ENCODE assay signal across 22 cellular contexts in the genomic region with DNA sequence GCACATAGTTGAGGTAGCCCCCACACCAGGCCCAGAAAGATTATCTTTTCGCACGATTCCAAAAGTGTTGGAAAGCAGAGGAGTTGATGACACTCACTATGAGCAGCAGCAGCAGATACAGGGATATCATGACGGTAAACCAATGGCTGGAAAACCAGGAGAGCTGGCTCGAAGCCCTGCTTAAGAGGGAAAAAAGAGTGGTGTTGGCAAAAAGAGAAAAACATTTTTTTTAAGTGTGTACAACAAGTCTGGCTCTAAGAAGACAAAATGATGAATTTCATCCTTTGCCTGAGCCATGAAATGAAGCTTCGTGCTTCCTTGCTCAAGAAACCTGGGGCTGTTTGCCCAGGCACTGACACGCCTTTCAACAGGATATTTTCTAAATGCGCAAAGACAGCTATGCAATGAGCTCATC. TPM values are rescaled to one million over a fixed set of nuclear protein-coding genes. Genes with fewer than 3 reads are reported as not detected.
A peak's percentile ranks its signal among the peaks of the same experiment; 100 is the strongest.
DNase-seq lines count a peak whose midpoint lies in the region; ATAC-seq and TF ChIP-seq lines count a peak whose summit lies in the region.
"Had no signal": no experiment of that assay in that cellular context is flagged by ENCODE, and none has a peak within 500 bp of the region (broad histone marks: within the 10 kb centered on the region; RNA-seq: fewer than 3 reads in every experiment).

No MANE protein-coding gene starts in this region.

- intact Hi-C loops in left colon (cut with DNase I, micrococcal nuclease) (no loop called here), psoas muscle (cut with DNase I) (no loop called here), uterus (cut with DNase I; ENCODE audit: low total_unique reads) (no loop called here)

- no peak overlapping the region for H3K4me3 Mint-ChIP-seq in activated T-cell treated with anti-CD3 and anti-CD28 coated beads, Interleukin-2, amount 50 U/mL, for 72 hours
- H3K4me3 Mint-ChIP-seq: activated CD4-positive, alpha-beta T cell treated with anti-CD3 and anti-CD28 coated beads, Interleukin-2, amount 10 ng/mL, durations not matched to agents 7 days and 5 days; activated naive CD4-positive, alpha-beta T cell treated with anti-CD3 and anti-CD28 coated beads for 36 hours; CD14-positive monocyte; GM23338 had no signal

- H3K27me3 ChIP-seq in psoas muscle (ENCODE audit: insufficient read depth in 3 of 3, low read length in 2 of 3) = no peaks in the 10 kb centered on the region
- H3K27me3 ChIP-seq in uterus = no peaks in the 10 kb centered on the region
- H3K27me3 ChIP-seq: brain microvascular endothelial cell, dorsolateral prefrontal cortex, thyroid gland had no signal

- H3K9me3 Mint-ChIP-seq in activated T-cell treated with anti-CD3 and anti-CD28 coated beads, Interleukin-2, amount 50 U/mL, for 72 hours = no peaks in the 10 kb centered on the region
- H3K9me3 Mint-ChIP-seq: activated CD4-positive, alpha-beta T cell treated with anti-CD3 and anti-CD28 coated beads, Interleukin-2, amount 10 ng/mL, durations not matched to agents 7 days and 5 days; activated naive CD4-positive, alpha-beta T cell treated with anti-CD3 and anti-CD28 coated beads for 36 hours; CD14-positive monocyte; GM23338 had no signal

- TF ChIP-seq POLR2A in uterus (IDR thresholded peaks at IDR 0.05) = no peak

- DNase-seq in DMS 273 (lab: John Stamatoyannopoulos, UW; ENCODE audit: unreplicated experiment) = peak; percentile 18
- DNase-seq in DMS 273 treated with DMSO at 0.1 percent for 48 hours (lab: John Stamatoyannopoulos, UW) = no peak
- peak; percentile 15 to 44 for DNase-seq in left colon
- DNase-seq in psoas muscle = peak; percentile 62 to 76
- DNase-seq in uterus = peak; percentile 83 to 91
- DNase-seq in activated T-cell treated with anti-CD3 and anti-CD28 coated beads, Interleukin-2, amount 50 U/mL, for 72 hours = no peak
- no peak for DNase-seq in substantia nigra (lab: John Stamatoyannopoulos, UW)
- DNase-seq: activated CD4-positive, alpha-beta T cell treated with anti-CD3 and anti-CD28 coated beads, Interleukin-2, amount 10 ng/mL, durations not matched to agents 7 days and 5 days; activated naive CD4-positive, alpha-beta T cell treated with anti-CD3 and anti-CD28 coated beads for 36 hours; brain microvascular endothelial cell; KG1; NCI-H1092; NCI-H82; stimulated activated CD4-positive, alpha-beta T cell treated with anti-CD3 and anti-CD28 coated beads, Interleukin-4, amount 100 ng/mL, for 1 hour; thyroid gland had no signal

- H3K36me3 Mint-ChIP-seq in activated T-cell treated with anti-CD3 and anti-CD28 coated beads, Interleukin-2, amount 50 U/mL, for 72 hours (ENCODE audit: insufficient read depth in 2 of 2) = peaks cover 3 to 5% of the 10 kb centered on the region in 2 donors

- ATAC-seq in left colon (no peak), psoas muscle (peak; percentile 19 to 65 (median 34)), GM21529 (IDR thresholded peaks at IDR 0.05; ENCODE audit: unreplicated experiment) (no peak)
- ATAC-seq in activated T-cell treated with anti-CD3 and anti-CD28 coated beads, Interleukin-2, amount 50 U/mL, for 72 hours (replicated peaks in 1 of 2) = no peak
- ATAC-seq: GM23338, Panc1 had no signal

- 56 to 72% (median 62%) methylated on average over 7 of the region's 7 CpGs for WGBS in psoas muscle, 3 donors

- TF ChIP-seq CTCF in psoas muscle (IDR thresholded peaks at IDR 0.05) (no peak), uterus (IDR thresholded peaks at IDR 0.05) (no peak)

- peaks cover 14 to 69% of the 10 kb centered on the region in 2 donors for H3K36me3 ChIP-seq in psoas muscle (ENCODE audit: insufficient read depth in 1 of 2, low read depth in 1 of 2)
- no peaks in the 10 kb centered on the region for H3K36me3 ChIP-seq in uterus

- H3K27ac Mint-ChIP-seq in activated T-cell treated with anti-CD3 and anti-CD28 coated beads, Interleukin-2, amount 50 U/mL, for 72 hours = no peak overlapping the region
- H3K27ac Mint-ChIP-seq: activated CD4-positive, alpha-beta T cell treated with anti-CD3 and anti-CD28 coated beads, Interleukin-2, amount 10 ng/mL, durations not matched to agents 7 days and 5 days; activated naive CD4-positive, alpha-beta T cell treated with anti-CD3 and anti-CD28 coated beads for 36 hours; GM23338 had no signal

- no peaks in the 10 kb centered on the region for H3K4me1 Mint-ChIP-seq in activated T-cell treated with anti-CD3 and anti-CD28 coated beads, Interleukin-2, amount 50 U/mL, for 72 hours (ENCODE audit: low read depth)
- H3K4me1 Mint-ChIP-seq: activated CD4-positive, alpha-beta T cell treated with anti-CD3 and anti-CD28 coated beads, Interleukin-2, amount 10 ng/mL, durations not matched to agents 7 days and 5 days; GM23338 had no signal

- no peak overlapping the region for H3K4me3 ChIP-seq in psoas muscle
- no peak overlapping the region for H3K4me3 ChIP-seq in uterus
- H3K4me3 ChIP-seq: dorsolateral prefrontal cortex, GM23338, lung, thyroid gland had no signal

- H3K4me1 ChIP-seq in psoas muscle (no peaks in the 10 kb centered on the region), uterus (peaks cover 26 to 30% of the 10 kb centered on the region in 2 donors)
- H3K4me1 ChIP-seq: thyroid gland had no signal

- no peaks in the 10 kb centered on the region for H3K27me3 Mint-ChIP-seq in activated T-cell treated with anti-CD3 and anti-CD28 coated beads, Interleukin-2, amount 50 U/mL, for 72 hours (ENCODE audit: low read depth)
- H3K27me3 Mint-ChIP-seq: activated CD4-positive, alpha-beta T cell treated with anti-CD3 and anti-CD28 coated beads, Interleukin-2, amount 10 ng/mL, durations not matched to agents 7 days and 5 days had no signal

- H3K9me3 ChIP-seq in psoas muscle = no peaks in the 10 kb centered on the region
- no peaks in the 10 kb centered on the region for H3K9me3 ChIP-seq in uterus
- H3K9me3 ChIP-seq: thyroid gland had no signal

- H3K27ac ChIP-seq in psoas muscle (no peak overlapping the region), uterus (peak overlapping the region; percentile 95 to 97), substantia nigra (ENCODE audit: low read depth, low read length, poor library complexity, severe bottlenecking) (no peak overlapping the region)
- H3K27ac ChIP-seq: 22Rv1, brain microvascular endothelial cell, thyroid gland had no signal

RNA-seq across cellular contexts. Expression of a gene that starts 27.3 kb away (rescaled TPM):
- total RNA-seq in left colon = 1 to 10 TPM; 7.6 to 9.0 TPM
- total RNA-seq in psoas muscle = 1 to 10 TPM; 3.2 to 6.3 (median 4.5) TPM
- 1 to 10 TPM; 2.8 to 4.3 (median 3.3) TPM for polyA plus RNA-seq in psoas muscle
- total RNA-seq in uterus = 10 to 100 TPM in 1 of 4 donors, 1 to 10 TPM in 3; 2.3 to 14.7 (median 6.5) TPM
- 10 to 100 TPM; 25.4 to 31.9 TPM for total RNA-seq in activated T-cell treated with anti-CD3 and anti-CD28 coated beads, Interleukin-2, amount 50 U/mL, for 72 hours

RNA-seq across cellular contexts. Expression of a gene that starts 36.5 kb away (rescaled TPM):
- total RNA-seq in left colon (not detected), psoas muscle (not detected), uterus (not detected)
- not detected for polyA plus RNA-seq in psoas muscle
- not detected for total RNA-seq in activated T-cell treated with anti-CD3 and anti-CD28 coated beads, Interleukin-2, amount 50 U/mL, for 72 hours
- total RNA-seq: activated CD4-positive, alpha-beta T cell treated with anti-CD3 and anti-CD28 coated beads, Interleukin-2, amount 10 ng/mL, durations not matched to agents 7 days and 5 days; activated naive CD4-positive, alpha-beta T cell treated with anti-CD3 and anti-CD28 coated beads for 36 hours; GM23338; lung; thyroid gland had no signal
- polyA plus RNA-seq: CD14-positive monocyte, GM23338, lung had no signal

RNA-seq across cellular contexts. Expression of a gene that starts 45.1 kb away (rescaled TPM):
- total RNA-seq in left colon = not detected
- total RNA-seq in psoas muscle = 10 to 100 TPM in 3 of 4 donors, not detected in 1; 12.8 to 34.0 (median 13.9) TPM
- polyA plus RNA-seq in psoas muscle = not detected
- 10 to 100 TPM in 1 of 4 donors, not detected in 3; 34.0 TPM for total RNA-seq in uterus
- not detected for total RNA-seq in activated T-cell treated with anti-CD3 and anti-CD28 coated beads, Interleukin-2, amount 50 U/mL, for 72 hours
- total RNA-seq: activated naive CD4-positive, alpha-beta T cell treated with anti-CD3 and anti-CD28 coated beads for 36 hours; GM23338; thyroid gland had no signal
- polyA plus RNA-seq: CD14-positive monocyte, GM23338, lung had no signal

RNA-seq across cellular contexts. Expression of a gene that starts 48.1 kb away (rescaled TPM):
- 10 to 100 TPM in 1 of 2 donors, 1 to 10 TPM in 1; 3.5 to 13.4 TPM for total RNA-seq in left colon
- 10 to 100 TPM in 2 of 4 donors, 1 to 10 TPM in 2; 5.6 to 31.7 (median 12.7) TPM for total RNA-seq in psoas muscle
- 10 to 100 TPM in 1 of 3 donors, 1 to 10 TPM in 2; 3.9 to 13.0 (median 5.3) TPM for polyA plus RNA-seq in psoas muscle
- 10 to 100 TPM; 10.5 to 22.5 (median 14.4) TPM for total RNA-seq in uterus
- under 1 TPM in 1 of 2 donors, not detected in 1; 0.05 TPM for total RNA-seq in activated T-cell treated with anti-CD3 and anti-CD28 coated beads, Interleukin-2, amount 50 U/mL, for 72 hours
- total RNA-seq: activated naive CD4-positive, alpha-beta T cell treated with anti-CD3 and anti-CD28 coated beads for 36 hours had no signal
- polyA plus RNA-seq: CD14-positive monocyte, GM23338 had no signal

Comparison
In these comparisons a context has a peak if more than half of its experiments do, and no peak if none do; other contexts are left out.
1. DNase-seq: peak in DMS 273 (single experiment), left colon (2 of 2), psoas muscle (2 of 2) and uterus (2 of 2); none in DMS 273 treated with DMSO at 0.1 percent for 48 hours (single experiment), activated T-cell treated with anti-CD3 and anti-CD28 coated beads, Interleukin-2, amount 50 U/mL, for 72 hours (0 of 2) and substantia nigra (0 of 49).
2. ATAC-seq: peak in psoas muscle (4 of 4); none in left colon (single experiment), GM21529 (single experiment) and activated T-cell treated with anti-CD3 and anti-CD28 coated beads, Interleukin-2, amount 50 U/mL, for 72 hours (0 of 2).
3. H3K27ac ChIP-seq: peak in uterus (2 of 2); none in psoas muscle (single experiment) and substantia nigra (single experiment).